Comparison of ENCODE assay signal across 25 cellular contexts in the genomic region with DNA sequence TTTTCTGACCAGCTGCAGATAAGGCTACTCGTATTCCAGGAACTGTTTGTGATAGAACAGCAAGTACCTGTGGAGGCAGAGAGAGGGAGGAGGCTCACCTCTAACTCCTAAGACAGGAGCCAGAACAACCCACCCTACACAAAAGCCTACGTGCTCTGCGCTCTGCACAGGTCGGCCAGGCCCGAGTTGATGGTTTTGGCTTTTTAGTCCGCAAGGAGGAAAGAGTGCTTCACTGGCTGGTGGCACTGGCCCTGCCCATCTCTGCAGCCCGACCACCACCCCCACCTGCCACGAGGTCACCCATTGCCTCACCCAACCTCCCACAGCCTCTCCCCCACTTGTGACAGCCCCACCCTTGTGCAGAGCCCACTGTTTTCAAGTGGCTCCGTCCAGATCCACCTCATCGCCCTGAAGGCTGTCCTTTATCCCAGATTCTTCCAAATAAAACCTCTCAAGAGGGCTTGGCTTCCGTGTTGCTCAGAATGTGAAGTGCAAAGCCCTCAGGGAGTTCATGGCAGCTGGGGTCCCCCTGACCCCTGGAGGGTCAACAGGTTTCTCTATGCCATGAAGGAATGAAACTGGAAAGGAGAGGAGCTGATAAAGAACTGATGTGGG. TPM values are rescaled to one million over a fixed set of nuclear protein-coding genes. Genes with fewer than 3 reads are reported as not detected.
DNase-seq lines count a peak whose midpoint lies in the region; TF ChIP-seq lines count a peak whose summit lies in the region.
"Had no signal": no experiment of that assay in that cellular context is flagged by ENCODE, and none has a peak within 500 bp of the region (broad histone marks: within the 10 kb centered on the region; RNA-seq: fewer than 3 reads in every experiment).

No MANE protein-coding gene starts in this region.

- peak overlapping the region; percentile 17; the same call in 1 of the 2 replicates for H3K9ac ChIP-seq in GM23248

- TF ChIP-seq CTCF in prostate gland (IDR thresholded peaks at IDR 0.05) (no peak), tibial nerve (IDR thresholded peaks at IDR 0.05) (no peak)

- TF ChIP-seq POLR2A in prostate gland (IDR thresholded peaks at IDR 0.05) (no peak), tibial nerve (IDR thresholded peaks at IDR 0.05) (no peak)

- H3K27ac ChIP-seq in GM23248 (no peak overlapping the region), caudate nucleus (ENCODE audit: low read depth, low read length) (peak overlapping the region; percentile 92), prostate gland (peak overlapping the region; percentile 42 to 48), tibial nerve (peak overlapping the region in 2 of 4 donors; percentile 53 to 60)
- H3K27ac ChIP-seq: transverse colon had no signal

- H4K20me1 ChIP-seq in GM23248 (ENCODE audit: insufficient read depth): no peaks in the 10 kb centered on the region

- H3K9me3 Mint-ChIP-seq in activated CD4-positive, alpha-beta T cell treated with anti-CD3 and anti-CD28 coated beads, Interleukin-2, amount 10 ng/mL, durations not matched to agents 24 days and 14 days: no peaks in the 10 kb centered on the region
- H3K9me3 Mint-ChIP-seq: effector memory CD8-positive, alpha-beta T cell; HFFc6 had no signal

- peaks cover 72% of the 10 kb centered on the region for H3K36me3 ChIP-seq in GM23248 (ENCODE audit: low read depth)
- peaks cover 8 to 37% of the 10 kb centered on the region in 2 donors for H3K36me3 ChIP-seq in prostate gland
- peaks cover 0 to 81% (median 15%) of the 10 kb centered on the region in 3 donors for H3K36me3 ChIP-seq in tibial nerve

- peaks cover 69% of the 10 kb centered on the region for H3K36me3 Mint-ChIP-seq in activated CD4-positive, alpha-beta T cell treated with anti-CD3 and anti-CD28 coated beads, Interleukin-2, amount 10 ng/mL, durations not matched to agents 24 days and 14 days (ENCODE audit: low read depth)

- H3K27me3 ChIP-seq in GM23248 (replicated peaks; ENCODE audit: insufficient read depth) (no peaks in the 10 kb centered on the region), prostate gland (replicated peaks; ENCODE audit: insufficient read depth) (no peaks in the 10 kb centered on the region), tibial nerve (no peaks in the 10 kb centered on the region)
- H3K27me3 ChIP-seq: transverse colon had no signal

- in situ Hi-C loops in GM23248 (cut with MboI): no loop called here

- H3K4me3 Mint-ChIP-seq in activated CD4-positive, alpha-beta T cell treated with anti-CD3 and anti-CD28 coated beads, Interleukin-2, amount 10 ng/mL, durations not matched to agents 24 days and 14 days: no peak overlapping the region
- H3K4me3 Mint-ChIP-seq: effector memory CD8-positive, alpha-beta T cell; HFFc6 had no signal

- peaks cover 33% of the 10 kb centered on the region for H3K4me1 Mint-ChIP-seq in activated CD4-positive, alpha-beta T cell treated with anti-CD3 and anti-CD28 coated beads, Interleukin-2, amount 10 ng/mL, durations not matched to agents 24 days and 14 days

- peaks cover 97% of the 10 kb centered on the region for H3K79me2 ChIP-seq in GM23248 (ENCODE audit: insufficient read depth)

- no peaks in the 10 kb centered on the region for H3K9me3 ChIP-seq in GM23248 (ENCODE audit: low read depth)
- no peaks in the 10 kb centered on the region for H3K9me3 ChIP-seq in prostate gland
- no peaks in the 10 kb centered on the region for H3K9me3 ChIP-seq in tibial nerve
- H3K9me3 ChIP-seq: transverse colon had no signal

- H3K4me1 ChIP-seq in GM23248 (ENCODE audit: insufficient read depth) (no peaks in the 10 kb centered on the region), prostate gland (replicated peaks) (peaks cover 19% of the 10 kb centered on the region), tibial nerve (peaks cover 0 to 92% (median 15%) of the 10 kb centered on the region in 4 donors)

- 82 to 85% methylated on average over 9 to 11 of the region's 11 CpGs for WGBS in GM23248 (ENCODE audit: low coverage in 1 of 2, low lambda C conversion rate in 2 of 2, missing lambda C conversion rate in 2 of 2), 2 experiments
- WGBS in prostate gland: 74% methylated on average over 11 of the region's 11 CpGs
- 71 to 73% methylated on average over 11 of the region's 11 CpGs for WGBS in tibial nerve, 2 donors

- H3K27me3 Mint-ChIP-seq in activated CD4-positive, alpha-beta T cell treated with anti-CD3 and anti-CD28 coated beads, Interleukin-2, amount 10 ng/mL, durations not matched to agents 24 days and 14 days: no peaks in the 10 kb centered on the region
- H3K27me3 Mint-ChIP-seq: effector memory CD8-positive, alpha-beta T cell had no signal

- H3K9me2 ChIP-seq in GM23248 (ENCODE audit: insufficient read depth): no peaks in the 10 kb centered on the region

- intact Hi-C loops in activated CD4-positive, alpha-beta T cell treated with anti-CD3 and anti-CD28 coated beads, Interleukin-2, amount 10 ng/mL, durations not matched to agents 24 days and 14 days (cut with micrococcal nuclease): no loop called here
- intact Hi-C loops in prostate gland (cut with DNase I): loop anchor here (5.0 kb wide), 1 partner anchor 39 kb away; a partner anchor contains a TSS

- no peak for DNase-seq in activated CD4-positive, alpha-beta T cell treated with anti-CD3 and anti-CD28 coated beads, Interleukin-2, amount 10 ng/mL, durations not matched to agents 24 days and 14 days
- no peak for DNase-seq in activated CD4-positive, alpha-beta T cell treated with anti-CD3 and anti-CD28 coated beads, Interleukin-2, amount 50 U/mL, for 1 hour
- DNase-seq in GM23248 (no peak), caudate nucleus (lab: John Stamatoyannopoulos, UW) (no peak), prostate gland (ENCODE audit: low spot score) (no peak), tibial nerve (ENCODE audit: low spot score in 2 of 2) (no peak)
- no peak for DNase-seq in activated T-cell treated with anti-CD3 and anti-CD28 coated beads, Interleukin-2, amount 50 U/mL, for 1 hour
- no peak for DNase-seq in stimulated activated CD4-positive, alpha-beta T cell treated with anti-CD3 and anti-CD28 coated beads, Interleukin-15, amount 100 ng/mL, for 24 hours
- DNase-seq: 8988T; activated effector memory CD4-positive, alpha-beta T cell treated with Interleukin-2 at 50 U/mL for 16 hours; AML-193; aorta; cerebellar nuclear complex; DMS79 treated with DMSO at 0.1 percent for 48 hours; effector memory CD8-positive, alpha-beta T cell; HFFc6; islet precursor cell; Karpas-422; mammary epithelial cell; NCI-H1694 treated with DMSO at 0.1 percent for 48 hours; NCI-H2171 treated with DMSO at 0.1 percent for 48 hours; NCI-H526; occipital lobe; T-helper 2 cell; transverse colon had no signal

- no peak overlapping the region for H2AFZ ChIP-seq in GM23248

- H3K27ac Mint-ChIP-seq in activated CD4-positive, alpha-beta T cell treated with anti-CD3 and anti-CD28 coated beads, Interleukin-2, amount 10 ng/mL, durations not matched to agents 24 days and 14 days: peak overlapping the region; percentile 37
- H3K27ac Mint-ChIP-seq: HFFc6 had no signal

- no peak overlapping the region for H3K4me2 ChIP-seq in GM23248 (ENCODE audit: unreplicated experiment)

- peaks cover 42% of the 10 kb centered on the region for H3F3A ChIP-seq in GM23248 (ENCODE audit: insufficient read depth)

- no peak for TF ChIP-seq EP300 in tibial nerve (IDR thresholded peaks at IDR 0.05)

- H3K4me3 ChIP-seq in GM23248 (no peak overlapping the region), prostate gland (no peak overlapping the region), tibial nerve (no peak overlapping the region)
- H3K4me3 ChIP-seq: transverse colon had no signal

RNA-seq across cellular contexts. Expression of a gene that starts 39.7 kb away (rescaled TPM):
- 144 and 152 TPM in 2 replicates for total RNA-seq in activated CD4-positive, alpha-beta T cell treated with anti-CD3 and anti-CD28 coated beads, Interleukin-2, amount 10 ng/mL, durations not matched to agents 24 days and 14 days
- total RNA-seq in GM23248 (2014; rRNA removed; shearing (Covaris generic)): 154 and 161 TPM in 2 replicates
- polyA plus RNA-seq in GM23248 (2016; fragmentation: Nextera tagmentation; extraction: Ambion mirVana): 70.6 and 75.1 TPM in 2 replicates
- total RNA-seq in prostate gland (100 to 1,000 TPM; 133 to 242 TPM), tibial nerve (100 to 1,000 TPM; 109 to 169 (median 133) TPM)
